ENCODE assay signal across 21 cellular contexts in the genomic region with DNA sequence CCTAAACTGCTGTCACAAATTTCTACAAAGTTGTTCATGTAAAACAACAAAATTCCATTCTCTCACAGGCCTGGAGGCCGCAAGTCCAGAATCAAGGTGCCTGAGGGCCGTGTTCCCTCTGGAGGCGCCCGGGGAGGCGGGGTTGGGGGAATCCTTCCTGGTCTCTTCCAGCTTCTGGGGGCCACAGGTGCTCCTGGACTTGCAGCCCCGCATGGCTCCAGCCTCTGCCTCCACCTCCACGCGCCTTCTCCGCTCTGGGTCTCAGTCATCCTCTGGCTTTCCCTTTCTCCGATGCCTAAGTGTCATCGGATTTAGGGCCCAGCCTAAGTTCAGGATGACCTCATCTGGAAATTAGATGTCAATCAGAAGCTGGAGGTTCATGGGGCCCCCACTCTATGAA. TPM values are rescaled to one million over a fixed set of nuclear protein-coding genes. Genes with fewer than 3 reads are reported as not detected.
"Had no signal": no experiment of that assay in that cellular context is flagged by ENCODE, and none has a peak within 500 bp of the region (broad histone marks: within the 10 kb centered on the region; RNA-seq: fewer than 3 reads in every experiment).

No MANE protein-coding gene starts in this region.

- H3K9me3 ChIP-seq: lower lobe of right lung, sigmoid colon had no signal

- H3K4me3 ChIP-seq: cardiac muscle cell, lower lobe of right lung, smooth muscle cell had no signal

- H3K36me3 ChIP-seq: cardiac muscle cell, lower lobe of right lung, sigmoid colon had no signal

- DNase-seq: activated CD4-positive, alpha-beta T cell treated with anti-CD3 and anti-CD28 coated beads for 4 hours; activated CD4-positive, alpha-beta T cell treated with anti-CD3 and anti-CD28 coated beads, Interleukin-2, amount 50 U/mL, for 48 hours; activated CD4-positive, CD25-positive, alpha-beta regulatory T cell; activated effector memory CD4-positive, alpha-beta T cell treated with anti-CD3 and anti-CD28 coated beads, Interleukin-2, amount 50 U/mL, for 16 hours; activated naive CD4-positive, alpha-beta T cell treated with anti-CD3 and anti-CD28 coated beads, Interleukin-2, amount 10 ng/mL, durations not matched to agents 7 days and 5 days; activated T-cell treated with anti-CD3 and anti-CD28 coated beads, Interleukin-2, amount 50 U/mL, for 72 hours; amygdala; erythroblast; foreskin fibroblast; lower lobe of right lung; naive thymus-derived CD4-positive, alpha-beta T cell; retina; sigmoid colon; stimulated activated CD4-positive, alpha-beta T cell treated with anti-CD3 and anti-CD28 coated beads, Interleukin-2, amount 100 ng/mL, for 48 hours; stimulated activated CD8-positive, alpha-beta memory T cell treated with anti-CD3 and anti-CD28 coated beads, Interleukin-4, amount 100 ng/mL, for 48 hours; stimulated activated naive CD4-positive, alpha-beta T cell treated with Interleukin-2 at 50 U/mL for 16 hours; T1000 had no signal

- H3K4me2 ChIP-seq: smooth muscle cell had no signal

- H3K27me3 ChIP-seq: cardiac muscle cell, sigmoid colon had no signal

- FAIRE-seq: kidney had no signal

- H3K27ac ChIP-seq: cardiac muscle cell had no signal

RNA-seq across cellular contexts. Expression of gene BAHCC1, which starts 28.6 kb away (rescaled TPM):
- total RNA-seq: activated CD8-positive, alpha-beta memory T cell treated with anti-CD3 and anti-CD28 coated beads for 36 hours had no signal
- polyA plus RNA-seq: naive thymus-derived CD4-positive, alpha-beta T cell had no signal
